ENCODE assay signal across 1 cellular context in genomic region chr9:93107825-93108161, GRCh38.
TF ChIP-seq lines count a peak whose summit lies in the region.

No MANE protein-coding gene starts in this region.

TF ChIP-seq in K562, 482 proteins besides CTCF, POLR2A, EP300 and RAD21:
- TF ChIP-seq SMARCB1 (IDR thresholded peaks at IDR 0.05; ENCODE audit: insufficient read length, low read depth) (no peak), ZBTB7A (IDR thresholded peaks at IDR 0.05; ENCODE audit: borderline replicate concordance, control insufficient read depth, low read depth, low read length) (no peak), TCF3 (CRISPR knock-in tag; IDR thresholded peaks at IDR 0.05) (no peak), PBX2 (CRISPR knock-in tag; IDR thresholded peaks at IDR 0.05; ENCODE audit: low read depth) (no peak), PBX2 (tag; conservative IDR thresholded peaks at IDR 0.05; ENCODE audit: low read depth) (no peak), ILK (tag; IDR thresholded peaks at IDR 0.05; ENCODE audit: borderline replicate concordance, low read depth) (no peak), FOXP1 (CRISPR knock-in tag; IDR thresholded peaks at IDR 0.05) (no peak), IRF2 (CRISPR knock-in tag; IDR thresholded peaks at IDR 0.05) (no peak)
TF ChIP-seq in K562: peak in this region for 0.
